19 cellular contexts compared by ENCODE assay signal in genomic region chr2:84223191-84223590, GRCh38.
DNase-seq lines count a peak whose midpoint lies in the region; ATAC-seq, FAIRE-seq and TF ChIP-seq lines count a peak whose summit lies in the region.
"Had no signal": no experiment of that assay in that cellular context is flagged by ENCODE, and none has a peak within 500 bp of the region (broad histone marks: within the 10 kb centered on the region; RNA-seq: fewer than 3 reads in every experiment).

No MANE protein-coding gene starts in this region.

- no peak overlapping the region for H3K9ac ChIP-seq in astrocyte (ENCODE audit: low read length)

- H3K4me1 Mint-ChIP-seq in astrocyte (ENCODE audit: low read depth, unreplicated experiment) (peaks cover 30% of the 10 kb centered on the region), immature natural killer cell (peaks cover 29 to 31% of the 10 kb centered on the region in 2 donors)

- H3K4me3 ChIP-seq in astrocyte (ENCODE audit: insufficient read depth, low read depth, low read length) (no peak overlapping the region), testis (no peak overlapping the region)
- H3K4me3 ChIP-seq: colonic mucosa, HAP-1, left ventricle myocardium inferior, pancreas, thoracic aorta had no signal

- peak; percentile 31 for DNase-seq in HTR-8/SVneo (ENCODE audit: insufficient read length, low spot score)
- DNase-seq in astrocyte (ENCODE audit: low read depth) = peak; percentile 6
- DNase-seq in immature natural killer cell = peak; percentile 46 to 51 (median 46)
- DNase-seq in DMS153 (lab: John Stamatoyannopoulos, UW) = no peak
- DNase-seq in GM20000 (ENCODE audit: low spot score) = no peak
- DNase-seq in testis = no peak
- DNase-seq: colonic mucosa; DMS53; left ventricle myocardium inferior; NCI-H187 treated with DMSO at 0.1 percent for 48 hours; pancreas; stimulated activated CD4-positive, alpha-beta T cell treated with anti-CD3 and anti-CD28 coated beads, Interleukin-4, amount 100 ng/mL, for 4 hours; stimulated activated CD8-positive, alpha-beta memory T cell treated with anti-CD3 and anti-CD28 coated beads, Interleukin-4, amount 100 ng/mL, for 48 hours had no signal

- H3K27me3 Mint-ChIP-seq in astrocyte (ENCODE audit: low read depth, unreplicated experiment) (no peaks in the 10 kb centered on the region), immature natural killer cell (ENCODE audit: low read depth in 3 of 3) (peaks cover 0 to 8% (median 2%) of the 10 kb centered on the region in 3 donors)

- intact Hi-C loops in testis (cut with DNase I; ENCODE audit: low total_unique reads) = no loop called here

- H3K36me3 ChIP-seq in astrocyte (ENCODE audit: insufficient read depth, low read length) (no peaks in the 10 kb centered on the region), testis (ENCODE audit: low read depth, missing control alignments) (no peaks in the 10 kb centered on the region)
- H3K36me3 ChIP-seq: colonic mucosa, HAP-1, left ventricle myocardium inferior, pancreas, thoracic aorta had no signal

- H3K27ac ChIP-seq in astrocyte (ENCODE audit: low read depth, low read length) = peak overlapping the region; percentile 19
- H3K27ac ChIP-seq in testis = no peak overlapping the region
- H3K27ac ChIP-seq: colonic mucosa, left ventricle myocardium inferior, pancreas, thoracic aorta had no signal

- H3K36me3 Mint-ChIP-seq in astrocyte (ENCODE audit: low read depth, unreplicated experiment) (no peaks in the 10 kb centered on the region), immature natural killer cell (peaks cover 3 to 10% (median 5%) of the 10 kb centered on the region in 3 donors)

- H3K9me3 ChIP-seq in astrocyte (ENCODE audit: insufficient read depth, low read depth, low read length) (no peaks in the 10 kb centered on the region), testis (no peaks in the 10 kb centered on the region)
- H3K9me3 ChIP-seq: colonic mucosa, HAP-1, left ventricle myocardium inferior, pancreas, thoracic aorta had no signal

- WGBS in testis, 2 donors = 94 to 96% methylated on average over 2 of the region's 2 CpGs

- peaks cover 5% of the 10 kb centered on the region for H3K9me3 Mint-ChIP-seq in astrocyte (ENCODE audit: unreplicated experiment)
- H3K9me3 Mint-ChIP-seq in immature natural killer cell = peaks cover 2 to 19% (median 16%) of the 10 kb centered on the region in 6 donors

- no peak overlapping the region for H3K4me2 ChIP-seq in astrocyte (ENCODE audit: low read length)

- no peak for FAIRE-seq in HTR-8/SVneo (lab: Jason Lieb, UNC)
- FAIRE-seq in astrocyte (lab: Jason Lieb, UNC) = no peak
- FAIRE-seq: endothelial cell of umbilical vein, frontal cortex, pancreas had no signal

- ATAC-seq in GM18861 (IDR thresholded peaks at IDR 0.05; ENCODE audit: unreplicated experiment) = no peak
- ATAC-seq: pancreas had no signal

- H3K27ac Mint-ChIP-seq in astrocyte (ENCODE audit: unreplicated experiment) = peak overlapping the region; percentile 95
- peak overlapping the region; percentile 71 to 89 (median 76) for H3K27ac Mint-ChIP-seq in immature natural killer cell
- H3K27ac Mint-ChIP-seq: activated T-helper 2 cell treated with anti-CD3 and anti-CD28 coated beads, Interferon-gamma antibody, Interleukin-2, Interleukin-4, amounts not matched to agents 10 μg/mL and 5 μg/mL and 100 μg/mL, durations not matched to agents 14 hours and 24 hours and 36 hours had no signal

- H2AFZ ChIP-seq in astrocyte (ENCODE audit: low read depth, low read length) = no peak overlapping the region

- no peak for TF ChIP-seq POLR2A in testis (IDR thresholded peaks at IDR 0.05)

- H4K20me1 ChIP-seq in astrocyte (ENCODE audit: insufficient read depth, low read length) = no peaks in the 10 kb centered on the region

- no peaks in the 10 kb centered on the region for H3K79me2 ChIP-seq in astrocyte (ENCODE audit: insufficient read depth, low read length)

- TF ChIP-seq CTCF in astrocyte (IDR thresholded peaks at IDR 0.05; ENCODE audit: insufficient read depth, low read depth, low read length) (no peak), GM20000 (IDR thresholded peaks at IDR 0.05; ENCODE audit: extremely low read depth, missing control alignments) (no peak), testis (IDR thresholded peaks at IDR 0.05) (no peak)

- H3K4me3 Mint-ChIP-seq in astrocyte (ENCODE audit: unreplicated experiment) (no peak overlapping the region), immature natural killer cell (peak overlapping the region; percentile 51 to 82 (median 77))

- H3K4me1 ChIP-seq in astrocyte (ENCODE audit: insufficient read depth, low read length) (no peaks in the 10 kb centered on the region), testis (no peaks in the 10 kb centered on the region)
- H3K4me1 ChIP-seq: colonic mucosa, HAP-1, left ventricle myocardium inferior, pancreas had no signal

- H3K27me3 ChIP-seq in astrocyte (ENCODE audit: insufficient read depth, low read length) (no peaks in the 10 kb centered on the region), testis (no peaks in the 10 kb centered on the region)
- H3K27me3 ChIP-seq: colonic mucosa, pancreas had no signal

Comparison
In these comparisons a context has a peak if more than half of its experiments do, and no peak if none do; other contexts are left out.
1. DNase-seq: peak in HTR-8/SVneo (single experiment), astrocyte (single experiment) and immature natural killer cell (3 of 3); none in DMS153 (single experiment), GM20000 (single experiment) and testis (single experiment).